ENCODE assay signal across 9 cellular contexts in the genomic region with DNA sequence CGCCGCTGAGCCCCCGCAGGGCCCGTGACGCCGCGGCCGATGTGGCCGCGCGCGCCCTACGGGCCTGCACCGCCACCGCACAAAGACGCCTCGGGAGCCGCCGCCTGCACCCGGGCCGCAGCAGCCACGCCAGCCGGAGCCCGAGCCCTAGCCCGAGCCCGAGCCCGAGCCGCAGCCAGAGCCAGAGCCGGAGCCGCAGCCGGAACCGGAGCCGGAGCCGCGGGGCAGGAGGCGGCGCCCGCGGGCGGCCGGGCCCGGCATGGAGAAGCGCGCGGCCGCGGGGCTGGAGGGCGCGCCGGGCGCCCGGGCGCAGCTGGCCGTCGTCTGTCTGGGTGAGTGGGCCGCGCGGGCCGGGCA. TPM values are rescaled to one million over a fixed set of nuclear protein-coding genes. Genes with fewer than 3 reads are reported as not detected.
DNase-seq lines count a peak whose midpoint lies in the region; ATAC-seq and TF ChIP-seq lines count a peak whose summit lies in the region.
"Had no signal": no experiment of that assay in that cellular context is flagged by ENCODE, and none has a peak within 500 bp of the region (broad histone marks: within the 10 kb centered on the region; RNA-seq: fewer than 3 reads in every experiment).

No MANE protein-coding gene starts in this region.

- no peaks in the 10 kb centered on the region for H3K9me3 ChIP-seq in SK-N-SH
- no peaks in the 10 kb centered on the region for H3K9me3 ChIP-seq in mammary epithelial cell (replicated peaks; ENCODE audit: insufficient read depth, low read length)
- no peaks in the 10 kb centered on the region for H3K9me3 ChIP-seq in left lung
- no peaks in the 10 kb centered on the region for H3K9me3 ChIP-seq in transverse colon

- H3K9ac ChIP-seq in SK-N-SH = peak overlapping the region; percentile 61; the same call in 1 of the 2 replicates
- H3K9ac ChIP-seq in mammary epithelial cell (ENCODE audit: insufficient read depth, low read length) = no peak overlapping the region

- CTCF ChIA-PET in SK-N-SH (lab: Yijun Ruan, JAX) (interaction anchor here (0.7 to 6.5 kb wide), 4 partner anchors 10 to 20 kb away, joined by 3 to 44 read pairs (median 8); no protein-coding TSS in a partner anchor), mammary epithelial cell (lab: Charles Lee; ENCODE audit: low non-redundant PET) (no interaction called here)

- H3K27me3 ChIP-seq in SK-N-SH (ENCODE audit: insufficient read depth) (no peaks in the 10 kb centered on the region), mammary epithelial cell (ENCODE audit: insufficient read depth, low read length) (peaks cover 10% of the 10 kb centered on the region), left lung (peaks cover 0 to 43% of the 10 kb centered on the region in 2 donors), transverse colon (peaks cover 19% of the 10 kb centered on the region)

- H3K27ac ChIP-seq in SK-N-SH (ENCODE audit: low read depth in 2 of 2, low read length in 1 of 2) (peak overlapping the region in 1 of 2 experiments; percentile 53; a peak in 1 of 4 replicates), mammary epithelial cell (ENCODE audit: insufficient read depth, low read depth, low read length) (no peak overlapping the region), left lung (no peak overlapping the region), transverse colon (peak overlapping the region; percentile 50 to 74 (median 64))

- no peaks in the 10 kb centered on the region for H3K9me2 ChIP-seq in SK-N-SH

- ATAC-seq in SK-N-SH treated with all-trans-retinoic acid at 6 μM for 48 hours (no peak; the same call in 2 of the 3 replicates), left lung (peak; percentile 10), HG03280 (IDR thresholded peaks at IDR 0.05; ENCODE audit: unreplicated experiment) (no peak), GM19395 (IDR thresholded peaks at IDR 0.05; ENCODE audit: unreplicated experiment) (no peak)

- BruUV-seq in mammary epithelial cell (replicated peaks; lab: Mats Ljungman, UMichigan) = no TSS peak

- POLR2A ChIA-PET in SK-N-SH (lab: Yijun Ruan, JAX) = no interaction called here

- 0 out of 2 replicates have a peak, but pooled peaks cover 5% of the 10 kb centered on the region for H4K20me1 ChIP-seq in SK-N-SH (ENCODE audit: insufficient read depth)
- H4K20me1 ChIP-seq in mammary epithelial cell (ENCODE audit: insufficient read depth, low read length) = no peaks in the 10 kb centered on the region

- 1% methylated on average over 14 of the region's 59 CpGs for WGBS in SK-N-SH (ENCODE audit: low lambda C conversion rate)
- WGBS in mammary epithelial cell (ENCODE audit: low coverage, missing lambda C conversion rate) = no CpG with 5 or more reads among the region's 59 CpGs
- WGBS in transverse colon (ENCODE audit: low coverage in 1 of 2), 2 donors = 1% methylated on average over 25 of the region's 59 CpGs; no CpG with 5 or more reads in 1 of the 2 donors

- TF ChIP-seq EP300 in SK-N-SH (IDR thresholded peaks at IDR 0.05; ENCODE audit: borderline replicate concordance in 1 of 2, low read depth in 1 of 2, low read length in 1 of 2) (no peak), transverse colon (IDR thresholded peaks at IDR 0.05; ENCODE audit: low read depth) (no peak)

- TF ChIP-seq CTCF in SK-N-SH (IDR thresholded peaks at IDR 0.05) (no peak), mammary epithelial cell (conservative IDR thresholded peaks at IDR 0.05 in 1 of 2, IDR thresholded peaks at IDR 0.05 in 1 of 2; ENCODE audit: extremely low read depth in 1 of 2, insufficient read depth in 1 of 2, low read depth in 1 of 2, low read length in 2 of 2) (no peak), left lung (IDR thresholded peaks at IDR 0.05) (no peak), transverse colon (IDR thresholded peaks at IDR 0.05) (no peak)

- H3K36me3 ChIP-seq in SK-N-SH (replicated peaks in 1 of 2; ENCODE audit: control insufficient read depth in 1 of 2, insufficient read depth in 2 of 2, low read length in 1 of 2) (peaks cover 0 to 3% of the 10 kb centered on the region in 2 experiments), mammary epithelial cell (ENCODE audit: insufficient read depth, low read length) (no peaks in the 10 kb centered on the region), left lung (no peaks in the 10 kb centered on the region), transverse colon (no peaks in the 10 kb centered on the region)

- in situ Hi-C loops in mammary epithelial cell (cut with MboI; ENCODE audit: low sequenced_read_pairs in 2 of 2) (no loop called here), transverse colon (cut with MboI; ENCODE audit: low pct_ligation_motif_present in 1 of 4, low pct_unique_long_range_greater_than_20kb in 1 of 4, low sequenced_read_pairs in 3 of 4) (no loop called here)

- intact Hi-C loops in mammary epithelial cell (cut with micrococcal nuclease) = no loop called here
- intact Hi-C loops in left lung (cut with DNase I) = no loop called here
- intact Hi-C loops in transverse colon (cut with DNase I; ENCODE audit: low total_unique reads) = no loop called here

- DNase-seq in SK-N-SH = no peak
- DNase-seq in mammary epithelial cell = no peak
- peak in 1 of 2 donors; percentile 85 for DNase-seq in left lung
- DNase-seq in transverse colon = no peak
- DNase-seq in activated effector memory CD4-positive, alpha-beta T cell treated with Interleukin-2 at 50 U/mL for 16 hours = no peak
- DNase-seq: CD8-positive, alpha-beta memory T cell had no signal

- TF ChIP-seq POLR2A in transverse colon (IDR thresholded peaks at IDR 0.05) = no peak

- H3K4me2 ChIP-seq in SK-N-SH (no peak overlapping the region), mammary epithelial cell (ENCODE audit: insufficient read depth, low read depth, low read length) (peak overlapping the region; percentile 79)

- H3F3A ChIP-seq in SK-N-SH (replicated peaks; ENCODE audit: insufficient read depth) = no peaks in the 10 kb centered on the region

- H3K4me1 ChIP-seq in SK-N-SH (ENCODE audit: control insufficient read depth in 1 of 2, insufficient read depth in 2 of 2, low read depth in 1 of 2, low read length in 1 of 2) (peaks cover 0 to 13% of the 10 kb centered on the region in 2 experiments; a peak in 1 of 4 replicates), mammary epithelial cell (ENCODE audit: insufficient read depth, low read length) (no peaks in the 10 kb centered on the region), left lung (peaks cover 3 to 32% of the 10 kb centered on the region in 2 donors), transverse colon (peaks cover 0 to 13% (median 11%) of the 10 kb centered on the region in 4 donors)

- peak overlapping the region; percentile 66 for H3K4me3 ChIP-seq in SK-N-SH (ENCODE audit: low read depth in 2 of 2, low read length in 1 of 2)
- H3K4me3 ChIP-seq in mammary epithelial cell (replicated peaks in 1 of 3; ENCODE audit: insufficient read depth in 1 of 3, low read depth in 2 of 3, low read length in 3 of 3) = peak overlapping the region in 2 of 3 experiments; percentile 44 to 49
- peak overlapping the region; percentile 46 to 56 for H3K4me3 ChIP-seq in left lung
- peak overlapping the region; percentile 67 to 79 (median 70) for H3K4me3 ChIP-seq in transverse colon

- no peak for TF ChIP-seq RAD21 in SK-N-SH (IDR thresholded peaks at IDR 0.05; ENCODE audit: low read length)

- dilution Hi-C loops in mammary epithelial cell (cut with HindIII; ENCODE audit: low sequenced_read_pairs) = no loop called here

- H3K79me2 ChIP-seq in SK-N-SH (ENCODE audit: insufficient read depth) = no peaks in the 10 kb centered on the region
- no peaks in the 10 kb centered on the region for H3K79me2 ChIP-seq in mammary epithelial cell (ENCODE audit: insufficient read depth, low read length)

- H2AFZ ChIP-seq in SK-N-SH (ENCODE audit: low read depth) (no peak overlapping the region; the same call in 1 of the 2 replicates), mammary epithelial cell (ENCODE audit: low read depth, low read length) (peak overlapping the region; percentile 55)

TF ChIP-seq in SK-N-SH, 30 proteins besides CTCF, POLR2A, EP300 and RAD21:
- TF ChIP-seq SIN3A (IDR thresholded peaks at IDR 0.05; ENCODE audit: borderline replicate concordance, low read depth, low read length) (no peak), GABPA (IDR thresholded peaks at IDR 0.05; ENCODE audit: low read depth) (no peak), FOXJ3 (CRISPR knock-in tag; IDR thresholded peaks at IDR 0.05) (no peak), RCOR1 (IDR thresholded peaks at IDR 0.05; ENCODE audit: low read length) (no peak), TEAD4 (IDR thresholded peaks at IDR 0.05; ENCODE audit: borderline replicate concordance, insufficient read depth) (no peak), MXI1 (IDR thresholded peaks at IDR 0.05; ENCODE audit: low read depth, low read length) (no peak; the same call in 1 of the 2 replicates), ELF1 (IDR thresholded peaks at IDR 0.05) (no peak)

TF ChIP-seq in SK-N-SH treated with all-trans-retinoic acid at 6 μM for 48 hours, 23 proteins besides CTCF, POLR2A, EP300 and RAD21 (continues in another document):
- no peak for TF ChIP-seq ESRRG (CRISPR knock-in tag; IDR thresholded peaks at IDR 0.05)
- TF ChIP-seq ZC3H10 (CRISPR knock-in tag; IDR thresholded peaks at IDR 0.05) = no peak
- TF ChIP-seq ISL1 (CRISPR knock-in tag; IDR thresholded peaks at IDR 0.05) = no peak
- no peak for TF ChIP-seq ZFP3 (CRISPR knock-in tag; IDR thresholded peaks at IDR 0.05)
- TF ChIP-seq BACH2 (CRISPR knock-in tag; IDR thresholded peaks at IDR 0.05; ENCODE audit: borderline replicate concordance) = no peak
- TF ChIP-seq SNAI2 (CRISPR knock-in tag; IDR thresholded peaks at IDR 0.05) = no peak

RNA-seq across cellular contexts. Expression of a gene that starts 0.4 kb away (rescaled TPM):
- 7.5 and 8.2 TPM in 2 replicates for polyA plus RNA-seq in SK-N-SH (2012; rRNA removed)
- 3.6 and 7.8 TPM in 2 replicates for polyA plus RNA-seq in SK-N-SH (2012; cell fraction: cytosol; rRNA removed)
- 8.9 and 11.2 TPM in 2 replicates for polyA plus RNA-seq in SK-N-SH (2012; cell fraction: nucleus; rRNA removed)
- 10 to 100 TPM; 12.1 to 18.8 TPM for total RNA-seq in mammary epithelial cell
- polyA plus RNA-seq in mammary epithelial cell = 1.8 TPM
- polyA minus RNA-seq in mammary epithelial cell = 5.2 TPM
- total RNA-seq in left lung = 10 to 100 TPM; 18.1 to 33.5 TPM
- total RNA-seq in transverse colon = 10 to 100 TPM; 12.5 to 23.6 (median 17.1) TPM
- polyA plus RNA-seq: CD8-positive, alpha-beta memory T cell had no signal

RNA-seq across cellular contexts. Expression of a gene that starts 31.1 kb away (rescaled TPM):
- 0.02 TPM in 1 of 2 replicates, not detected in the other for polyA plus RNA-seq in SK-N-SH (2012; rRNA removed)
- not detected in 2 replicates for polyA plus RNA-seq in SK-N-SH (2012; cell fraction: cytosol; rRNA removed)
- 0.07 TPM in 1 of 2 replicates, not detected in the other for polyA plus RNA-seq in SK-N-SH (2012; cell fraction: nucleus; rRNA removed)
- not detected for total RNA-seq in mammary epithelial cell
- polyA plus RNA-seq in mammary epithelial cell = not detected
- not detected for polyA minus RNA-seq in mammary epithelial cell
- under 1 TPM in 1 of 2 donors, not detected in 1; 0.50 TPM for total RNA-seq in left lung
- under 1 TPM in 1 of 4 donors, not detected in 3; 0.48 TPM for total RNA-seq in transverse colon
- total RNA-seq: CD8-positive, alpha-beta memory T cell had no signal
- polyA plus RNA-seq: CD8-positive, alpha-beta memory T cell had no signal

Comparison
In these comparisons a context has a peak if more than half of its experiments do, and no peak if none do; other contexts are left out.
1. H3K27ac ChIP-seq: peak in transverse colon (4 of 4); none in mammary epithelial cell (single experiment) and left lung (0 of 2).
2. Peak in every context shown above with its lines, with median percentiles within 50 percentile points of each other: H3K4me3 ChIP-seq.